In the genomic region with DNA sequence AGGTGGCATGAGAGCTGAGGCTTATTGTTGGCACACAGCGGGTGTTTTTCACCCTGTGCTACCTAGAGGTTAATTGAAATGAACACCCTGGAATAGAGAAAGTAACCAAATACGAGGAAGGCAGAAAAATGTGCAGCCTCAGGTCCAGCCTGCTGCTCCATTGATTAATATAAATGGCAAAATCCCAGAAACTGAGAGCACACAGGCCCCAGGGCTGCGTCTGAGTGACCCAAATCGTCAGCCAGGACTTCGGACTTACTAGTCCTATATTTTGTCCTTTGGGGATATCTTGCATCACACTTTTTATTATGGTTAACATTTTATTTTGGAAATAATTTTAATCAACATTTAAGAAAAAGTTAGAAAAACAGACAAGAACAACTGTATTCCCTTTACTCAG, we compare ENCODE assay signal across 7 cellular contexts.
"Had no signal": no experiment of that assay in that cellular context is flagged by ENCODE, and none has a peak within 500 bp of the region (broad histone marks: within the 10 kb centered on the region; RNA-seq: fewer than 3 reads in every experiment).

No MANE protein-coding gene starts in this region.

- H3K27ac Mint-ChIP-seq: GM23338, H9, IgD-negative memory B cell had no signal

- DNase-seq: H9, KBM-7 had no signal

- H3K4me3 Mint-ChIP-seq: GM23338, H9, IgD-negative memory B cell had no signal

- H3K4me3 ChIP-seq: GM23338 had no signal

- ATAC-seq: GM23338, HCT116 had no signal

- H3K4me1 Mint-ChIP-seq: IgD-negative memory B cell had no signal

- H2AFZ ChIP-seq: GM23338 had no signal

- FAIRE-seq: H1, H54 had no signal

- H3K9me3 Mint-ChIP-seq: H9 had no signal

- H3K4me2 ChIP-seq: GM23338 had no signal
